ENCODE assay signal across 29 cellular contexts in the genomic region with DNA sequence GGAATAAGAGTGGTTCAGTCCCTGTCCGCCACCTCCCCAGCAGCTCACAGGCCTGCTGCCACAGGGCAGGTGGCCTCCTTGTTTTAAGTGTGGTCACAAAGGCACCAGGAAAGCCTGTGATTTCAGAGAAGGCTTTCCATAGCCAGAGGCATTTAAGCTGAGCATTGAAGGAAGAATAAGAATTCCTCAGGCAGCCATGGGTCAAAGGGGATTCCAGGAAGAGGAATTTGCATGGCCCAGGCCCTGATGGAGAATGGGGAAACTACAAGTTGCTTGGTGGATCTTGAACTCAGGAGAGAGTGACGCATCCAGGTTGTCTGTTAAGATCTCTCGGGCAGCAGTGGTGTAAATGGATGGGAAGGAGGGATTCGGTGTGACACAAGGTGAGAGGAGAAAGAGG.
DNase-seq lines count a peak whose midpoint lies in the region; ATAC-seq and TF ChIP-seq lines count a peak whose summit lies in the region.
"Had no signal": no experiment of that assay in that cellular context is flagged by ENCODE, and none has a peak within 500 bp of the region (broad histone marks: within the 10 kb centered on the region; RNA-seq: fewer than 3 reads in every experiment).

No MANE protein-coding gene starts in this region.

- H3K4me1 ChIP-seq in HUES64 (ENCODE audit: insufficient read depth, low read length): peaks cover 16% of the 10 kb centered on the region
- H3K4me1 ChIP-seq in neural progenitor cell: peaks cover 49% of the 10 kb centered on the region
- H3K4me1 ChIP-seq: BE2C, SJCRH30 had no signal

- CTCF ChIA-PET in Calu3 (lab: Charles Lee): no interaction called here

- peaks cover 60% of the 10 kb centered on the region for H3K4me1 Mint-ChIP-seq in glutamatergic neuron (ENCODE audit: low read depth, unreplicated experiment)
- H3K4me1 Mint-ChIP-seq in neural progenitor cell: peaks cover 37% of the 10 kb centered on the region
- no peaks in the 10 kb centered on the region for H3K4me1 Mint-ChIP-seq in Calu3 (ENCODE audit: low read depth, unreplicated experiment)
- no peaks in the 10 kb centered on the region for H3K4me1 Mint-ChIP-seq in stimulated activated memory B cell treated with anti-CD40 and anti-IgM and Interleukin-4, amounts not matched to agents 10 μg/mL and 1 μg/mL and 100 μg/mL, for 72 hours
- H3K4me1 Mint-ChIP-seq: CD14-positive monocyte; CD8-positive, alpha-beta memory T cell had no signal

- H2AFZ ChIP-seq in neural progenitor cell (replicated peaks): no peak overlapping the region

- intact Hi-C loops in Calu3 (cut with micrococcal nuclease; ENCODE audit: unreplicated experiment): no loop called here

- peak overlapping the region; percentile 8 for H3K4me3 Mint-ChIP-seq in glutamatergic neuron (ENCODE audit: unreplicated experiment)
- no peak overlapping the region for H3K4me3 Mint-ChIP-seq in neural progenitor cell
- H3K4me3 Mint-ChIP-seq in Calu3 (ENCODE audit: low read depth, unreplicated experiment): no peak overlapping the region
- no peak overlapping the region for H3K4me3 Mint-ChIP-seq in stimulated activated memory B cell treated with anti-CD40 and anti-IgM and Interleukin-4, amounts not matched to agents 10 μg/mL and 1 μg/mL and 100 μg/mL, for 72 hours
- H3K4me3 Mint-ChIP-seq: CD14-positive monocyte had no signal

- DNase-seq in ELF-1 (ENCODE audit: low read depth, low spot score): peak; percentile 91
- DNase-seq in glutamatergic neuron: no peak
- DNase-seq in neural progenitor cell (ENCODE audit: low spot score): peak; percentile 71
- DNase-seq in Calu3: no peak
- DNase-seq: 8988T, ACHN, BE2C, DMS79 treated with DMSO at 0.1 percent for 48 hours, Karpas-422, NCI-H1092, NCI-H1417 treated with DMSO at 0.1 percent for 48 hours, NCI-H1694 treated with DMSO at 0.1 percent for 48 hours, NCI-H2081, NCI-H2171, NCI-H226, NCI-H510A treated with DMSO at 0.1 percent for 48 hours, NCI-H774, PC-3, SJCRH30 had no signal

- H3K9me3 ChIP-seq in HUES64 (ENCODE audit: insufficient read depth, low read depth, low read length) (no peaks in the 10 kb centered on the region), neural progenitor cell (ENCODE audit: low read depth) (no peaks in the 10 kb centered on the region)
- H3K9me3 ChIP-seq: BE2C, SJCRH30 had no signal

- no peaks in the 10 kb centered on the region for H3K79me2 ChIP-seq in neural progenitor cell (ENCODE audit: low read depth)

- no peak overlapping the region for H3K9ac ChIP-seq in HUES64 (ENCODE audit: low read depth, low read length)
- no peak overlapping the region for H3K9ac ChIP-seq in neural progenitor cell

- no TSS peak for BruUV-seq in Calu3 (replicated peaks; lab: Mats Ljungman, UMichigan)

- TF ChIP-seq CTCF in glutamatergic neuron (IDR thresholded peaks at IDR 0.05; ENCODE audit: partially characterized antibody, unreplicated experiment) (no peak), neural progenitor cell (IDR thresholded peaks at IDR 0.05) (no peak), Calu3 (IDR thresholded peaks at IDR 0.05; ENCODE audit: unreplicated experiment) (no peak)

- peak overlapping the region; percentile 49 for H3K4me2 ChIP-seq in neural progenitor cell

- H3K9me3 Mint-ChIP-seq in glutamatergic neuron (ENCODE audit: unreplicated experiment) (peaks cover 32% of the 10 kb centered on the region), neural progenitor cell (peaks cover 7% of the 10 kb centered on the region), Calu3 (ENCODE audit: low read depth, unreplicated experiment) (no peaks in the 10 kb centered on the region)
- H3K9me3 Mint-ChIP-seq in stimulated activated memory B cell treated with anti-CD40 and anti-IgM and Interleukin-4, amounts not matched to agents 10 μg/mL and 1 μg/mL and 100 μg/mL, for 72 hours: peaks cover 3% of the 10 kb centered on the region

- H3F3A ChIP-seq in neural progenitor cell (ENCODE audit: low read depth): peaks cover 19% of the 10 kb centered on the region

- H3K27me3 ChIP-seq in HUES64 (ENCODE audit: insufficient read depth, low read length) (no peaks in the 10 kb centered on the region), neural progenitor cell (no peaks in the 10 kb centered on the region)
- H3K27me3 ChIP-seq: BE2C had no signal

- H3K4me3 ChIP-seq in HUES64 (ENCODE audit: low read length): no peak overlapping the region
- no peak overlapping the region for H3K4me3 ChIP-seq in neural progenitor cell
- H3K4me3 ChIP-seq: SJCRH30 had no signal

- H3K27me3 Mint-ChIP-seq in glutamatergic neuron (ENCODE audit: unreplicated experiment): peaks cover 30% of the 10 kb centered on the region
- peaks cover 12% of the 10 kb centered on the region for H3K27me3 Mint-ChIP-seq in neural progenitor cell (ENCODE audit: insufficient read depth, low read depth)
- H3K27me3 Mint-ChIP-seq in Calu3 (ENCODE audit: unreplicated experiment): peaks cover 90% of the 10 kb centered on the region
- peaks cover 61% of the 10 kb centered on the region for H3K27me3 Mint-ChIP-seq in stimulated activated memory B cell treated with anti-CD40 and anti-IgM and Interleukin-4, amounts not matched to agents 10 μg/mL and 1 μg/mL and 100 μg/mL, for 72 hours

- H3K27ac ChIP-seq in HUES64 (ENCODE audit: low read depth, low read length) (0 out of 2 replicates have a peak overlapping the region, but pooled peaks have one; percentile 26), neural progenitor cell (no peak overlapping the region)
- H3K27ac ChIP-seq: HL-60, SJCRH30 had no signal

- no peaks in the 10 kb centered on the region for H4K20me1 ChIP-seq in neural progenitor cell (ENCODE audit: low read depth)

- H3K36me3 ChIP-seq in HUES64 (ENCODE audit: insufficient read depth, low read length) (no peaks in the 10 kb centered on the region), neural progenitor cell (no peaks in the 10 kb centered on the region)
- H3K36me3 ChIP-seq: BE2C, SJCRH30 had no signal

- H3K36me3 Mint-ChIP-seq in glutamatergic neuron (ENCODE audit: unreplicated experiment): peaks cover 13% of the 10 kb centered on the region
- no peaks in the 10 kb centered on the region for H3K36me3 Mint-ChIP-seq in neural progenitor cell
- H3K36me3 Mint-ChIP-seq in Calu3 (ENCODE audit: insufficient read depth, unreplicated experiment): no peaks in the 10 kb centered on the region
- no peaks in the 10 kb centered on the region for H3K36me3 Mint-ChIP-seq in stimulated activated memory B cell treated with anti-CD40 and anti-IgM and Interleukin-4, amounts not matched to agents 10 μg/mL and 1 μg/mL and 100 μg/mL, for 72 hours
- H3K36me3 Mint-ChIP-seq: CD14-positive monocyte; CD8-positive, alpha-beta memory T cell had no signal

- 52% methylated on average over 4 of the region's 4 CpGs for WGBS in HUES64

- ATAC-seq in HG02840 (IDR thresholded peaks at IDR 0.05; ENCODE audit: low FRiP score, unreplicated experiment): no peak
- ATAC-seq in stimulated activated memory B cell treated with anti-CD40 and anti-IgM and Interleukin-4, amounts not matched to agents 10 μg/mL and 1 μg/mL and 100 μg/mL, for 72 hours: no peak
- ATAC-seq: HCT116, HepG2, PC-3, Right ventricle myocardium inferior, SK-N-SH treated with all-trans-retinoic acid at 6 μM for 48 hours had no signal

- H3K27ac Mint-ChIP-seq in glutamatergic neuron (ENCODE audit: unreplicated experiment) (peak overlapping the region; percentile 40), neural progenitor cell (peak overlapping the region; percentile 12), Calu3 (ENCODE audit: unreplicated experiment) (no peak overlapping the region)
- H3K27ac Mint-ChIP-seq in stimulated activated memory B cell treated with anti-CD40 and anti-IgM and Interleukin-4, amounts not matched to agents 10 μg/mL and 1 μg/mL and 100 μg/mL, for 72 hours: no peak overlapping the region
- H3K27ac Mint-ChIP-seq: CD14-positive monocyte; CD8-positive, alpha-beta memory T cell had no signal

Comparison
In these comparisons a context has a peak if more than half of its experiments do, and no peak if none do; other contexts are left out.
1. DNase-seq: peak in ELF-1 (single experiment) and neural progenitor cell (single experiment); none in glutamatergic neuron (single experiment) and Calu3 (single experiment).
2. H3K27ac Mint-ChIP-seq: peak in glutamatergic neuron (single experiment) and neural progenitor cell (single experiment); none in Calu3 (single experiment) and stimulated activated memory B cell treated with anti-CD40 and anti-IgM and Interleukin-4, amounts not matched to agents 10 μg/mL and 1 μg/mL and 100 μg/mL, for 72 hours (single experiment).